Comparison of ENCODE assay signal across 30 cellular contexts in genomic region chr20:3166338-3166912, GRCh38.
"Had no signal": no experiment of that assay in that cellular context is flagged by ENCODE, and none has a peak within 500 bp of the region (broad histone marks: within the 10 kb centered on the region; RNA-seq: fewer than 3 reads in every experiment).

No MANE protein-coding gene starts in this region.

- FAIRE-seq: pancreas, urothelium cell line had no signal

- H3K36me3 ChIP-seq: breast epithelium, gastrocnemius medialis, pancreas, WERI-Rb-1 had no signal

- H3K4me3 ChIP-seq: hepatocyte, psoas muscle, smooth muscle cell, tibial nerve had no signal

- H2AFZ ChIP-seq: hepatocyte had no signal

- H3K4me2 ChIP-seq: smooth muscle cell had no signal

- ATAC-seq: activated CD4-positive, CD25-positive, alpha-beta regulatory T cell treated with anti-CD3 and anti-CD28 coated beads, Interleukin-2, amount 50 U/mL, for 24 hours; gastrocnemius medialis; pancreas; psoas muscle; T-helper 17 cell had no signal

- DNase-seq: activated CD4-positive, alpha-beta memory T cell treated with anti-CD3 and anti-CD28 coated beads for 36 hours; activated CD4-positive, alpha-beta T cell treated with anti-CD3 and anti-CD28 coated beads, Interleukin-2, amount 10 ng/mL, durations not matched to agents 24 days and 14 days; activated CD8-positive, alpha-beta memory T cell treated with anti-CD3 and anti-CD28 coated beads, Interleukin-2, amount 50 U/mL, for 4 hours; activated gamma-delta T cell treated with Interleukin-2 at 50 U/mL for 16 hours; activated naive CD4-positive, alpha-beta T cell treated with anti-CD3 and anti-CD28 coated beads, Interleukin-2, amount 50 U/mL, for 16 hours; activated T-cell treated with anti-CD3 and anti-CD28 coated beads, Interleukin-2, amount 50 U/mL, for 1 hour; amniotic stem cell; dermis blood vessel endothelial cell; effector memory CD4-positive, alpha-beta T cell; erythroblast; gastrocnemius medialis; islet precursor cell; left ventricle myocardium superior; naive B cell; nephron progenitor cell; psoas muscle; stimulated activated CD4-positive, alpha-beta T cell treated with anti-CD3 and anti-CD28 coated beads, Interleukin-1b, Interleukin-23, amount 100 ng/mL, for 48 hours; stimulated activated CD4-positive, alpha-beta T cell treated with anti-CD3 and anti-CD28 coated beads, Interleukin-4, amount 100 ng/mL, for 4 hours; stimulated activated CD8-positive, alpha-beta memory T cell treated with anti-CD3 and anti-CD28 coated beads, Interleukin-4, amount 100 ng/mL, for 48 hours; stomach; T-helper 17 cell; T1000; WERI-Rb-1 had no signal

- H3K27me3 ChIP-seq: breast epithelium, gastrocnemius medialis, hepatocyte, pancreas had no signal

- H3K4me1 ChIP-seq: breast epithelium had no signal

- H3K9me3 ChIP-seq: breast epithelium, gastrocnemius medialis, pancreas, psoas muscle, stomach, tibial nerve had no signal

- H3K27ac ChIP-seq: gastrocnemius medialis, hepatocyte, pancreas, psoas muscle, tibial nerve, WERI-Rb-1 had no signal
